In genomic region chr15:56232058-56232457, GRCh38 we compare ENCODE assay signal across 21 cellular contexts.
"Had no signal": no experiment of that assay in that cellular context is flagged by ENCODE, and none has a peak within 500 bp of the region (broad histone marks: within the 10 kb centered on the region; RNA-seq: fewer than 3 reads in every experiment).

No MANE protein-coding gene starts in this region.

- H3K27me3 ChIP-seq: gastrocnemius medialis, suprapubic skin had no signal

- H3K27ac ChIP-seq: gastrocnemius medialis, left ventricle myocardium inferior, suprapubic skin, WERI-Rb-1 had no signal

- H3K27me3 Mint-ChIP-seq: activated naive CD8-positive, alpha-beta T cell; stimulated activated naive CD8-positive, alpha-beta T cell treated with anti-CD3 and anti-CD28 coated beads, Interleukin-15, Interleukin-2, amounts not matched to agents 100 ng/mL and 50 ng/mL, for 24 hours; T-helper 17 cell; type B pancreatic cell had no signal

- DNase-seq: activated CD4-positive, alpha-beta T cell treated with anti-CD3 and anti-CD28 coated beads for 1 hour; activated CD8-positive, alpha-beta memory T cell treated with anti-CD3 and anti-CD28 coated beads for 24 hours; activated gamma-delta T cell; activated T-cell treated with anti-CD3 and anti-CD28 coated beads, Interleukin-2, amount 50 U/mL, for 72 hours; cerebellar nuclear complex; cortex of kidney; gastrocnemius medialis; head of caudate nucleus; left ventricle myocardium inferior; mammary epithelial cell; stimulated activated CD4-positive, alpha-beta T cell treated with anti-CD3 and anti-CD28 coated beads, Interleukin-2, amount 100 ng/mL, for 24 hours; T-helper 17 cell; WERI-Rb-1 had no signal

- H3K4me3 ChIP-seq: gastrocnemius medialis, left ventricle myocardium inferior, suprapubic skin had no signal

- H3K36me3 ChIP-seq: WERI-Rb-1 had no signal

- H3K27ac Mint-ChIP-seq: activated naive CD8-positive, alpha-beta T cell; activated T-cell treated with anti-CD3 and anti-CD28 coated beads, Interleukin-2, amount 50 U/mL, for 72 hours; stimulated activated naive CD8-positive, alpha-beta T cell treated with anti-CD3 and anti-CD28 coated beads, Interleukin-15, Interleukin-2, amounts not matched to agents 100 ng/mL and 50 ng/mL, for 24 hours; T-helper 17 cell; type B pancreatic cell had no signal

- H3K4me1 ChIP-seq: suprapubic skin had no signal

- H3K4me1 Mint-ChIP-seq: neural crest cell had no signal

- FAIRE-seq: bronchial epithelial cell, keratinocyte had no signal

- ATAC-seq: activated T-cell treated with anti-CD3 and anti-CD28 coated beads, Interleukin-2, amount 50 U/mL, for 72 hours; esophagus mucosa; gastrocnemius medialis; T-helper 17 cell had no signal

- H3K4me3 Mint-ChIP-seq: activated naive CD8-positive, alpha-beta T cell; activated T-cell treated with anti-CD3 and anti-CD28 coated beads, Interleukin-2, amount 50 U/mL, for 72 hours; neural crest cell; stimulated activated naive CD8-positive, alpha-beta T cell treated with anti-CD3 and anti-CD28 coated beads, Interleukin-15, Interleukin-2, amounts not matched to agents 100 ng/mL and 50 ng/mL, for 24 hours; T-helper 17 cell; type B pancreatic cell had no signal
